10 cellular contexts compared by ENCODE assay signal in genomic region chr3:50676031-50676705, GRCh38. TPM values are rescaled to one million over a fixed set of nuclear protein-coding genes. Genes with fewer than 3 reads are reported as not detected.
DNase-seq lines count a peak whose midpoint lies in the region; ATAC-seq and TF ChIP-seq lines count a peak whose summit lies in the region.
"Had no signal": no experiment of that assay in that cellular context is flagged by ENCODE, and none has a peak within 500 bp of the region (broad histone marks: within the 10 kb centered on the region; RNA-seq: fewer than 3 reads in every experiment).

No MANE protein-coding gene starts in this region.

- peaks cover 11% of the 10 kb centered on the region for H3K4me1 Mint-ChIP-seq in CD8-positive, alpha-beta T cell (ENCODE audit: low read depth)
- peaks cover 41 to 43% of the 10 kb centered on the region in 2 experiments for H3K4me1 Mint-ChIP-seq in H9
- H3K4me1 Mint-ChIP-seq in activated naive CD8-positive, alpha-beta T cell (ENCODE audit: low read depth) = peaks cover 12% of the 10 kb centered on the region

- H4K20me1 ChIP-seq in H9 (ENCODE audit: control insufficient read depth, insufficient read depth, insufficient read length) = no peaks in the 10 kb centered on the region

- no peak overlapping the region for H4K5ac ChIP-seq in H9 (ENCODE audit: insufficient read length, low read depth, low read length)

- H2BK5ac ChIP-seq in H9 (ENCODE audit: insufficient read length, low read length) = no peak overlapping the region

- H2AFZ ChIP-seq in H9 (ENCODE audit: low read length) = no peak overlapping the region

- H3K27me3 Mint-ChIP-seq in CD8-positive, alpha-beta T cell (ENCODE audit: low read depth) = peaks cover 26% of the 10 kb centered on the region
- peaks cover 24% of the 10 kb centered on the region for H3K27me3 Mint-ChIP-seq in H9 (ENCODE audit: low read depth)
- H3K27me3 Mint-ChIP-seq in activated naive CD8-positive, alpha-beta T cell = peaks cover 26% of the 10 kb centered on the region

- no CpG with 5 or more reads among the region's 7 CpGs for whole genome bisulfite sequencing in H9 (ENCODE audit: extremely low coverage, insufficient read length, low lambda C conversion rate)

- H3K27ac Mint-ChIP-seq in CD8-positive, alpha-beta T cell = no peak overlapping the region
- H3K27ac Mint-ChIP-seq in H9 = peak overlapping the region in 1 of 3 experiments; percentile 54; a peak in 2 of 7 replicates
- no peak overlapping the region for H3K27ac Mint-ChIP-seq in activated naive CD8-positive, alpha-beta T cell

- no peak overlapping the region for H2BK120ac ChIP-seq in H9 (ENCODE audit: low read depth, low read length, poor library complexity, severe bottlenecking)

- H3K9me3 ChIP-seq in CD8-positive, alpha-beta T cell (ENCODE audit: low read length) = no peaks in the 10 kb centered on the region
- no peaks in the 10 kb centered on the region for H3K9me3 ChIP-seq in H9 (ENCODE audit: control insufficient read depth, low read depth, low read length)

- no peak for DNase-seq in CD8-positive, alpha-beta T cell
- no peak for DNase-seq in H9
- peak; percentile 45 for DNase-seq in inferior parietal cortex (ENCODE audit: extremely low spot score)
- DNase-seq in stimulated activated CD4-positive, alpha-beta T cell treated with anti-CD3 and anti-CD28 coated beads, Interleukin-1b, Interleukin-23, amount 100 ng/mL, for 48 hours = no peak
- DNase-seq in CD1c-positive myeloid dendritic cell (ENCODE audit: extremely low spot score) = no peak
- no peak for DNase-seq in ecto neural progenitor cell (ENCODE audit: low spot score)
- DNase-seq: NCI-H2029 treated with DMSO at 0.1 percent for 48 hours had no signal

- no peak overlapping the region for H2BK12ac ChIP-seq in H9 (ENCODE audit: insufficient read length, low read depth, low read length)

- H3K9ac ChIP-seq in H9 (ENCODE audit: extremely low read depth, insufficient read length, low read length) = no peak overlapping the region

- H3K79me2 ChIP-seq in H9 (ENCODE audit: insufficient read depth, low read length) = no peaks in the 10 kb centered on the region

- no peak overlapping the region for H4K91ac ChIP-seq in H9 (ENCODE audit: insufficient read length, low read depth, low read length)

- H3K14ac ChIP-seq in H9 (ENCODE audit: insufficient read depth, low read length) = no peak overlapping the region

- TF ChIP-seq CTCF in CD8-positive, alpha-beta T cell (IDR thresholded peaks at IDR 0.05) = no peak
- TF ChIP-seq CTCF in H9 (conservative IDR thresholded peaks at IDR 0.05) = peak; percentile 34; the same call in 1 of the 3 replicates

- peaks cover 14% of the 10 kb centered on the region for H3K4me1 ChIP-seq in CD8-positive, alpha-beta T cell (ENCODE audit: insufficient read depth, low read length)
- H3K4me1 ChIP-seq in H9 (ENCODE audit: insufficient read depth, low read length) = no peaks in the 10 kb centered on the region

- H3K9me3 Mint-ChIP-seq in CD8-positive, alpha-beta T cell = no peaks in the 10 kb centered on the region
- no peaks in the 10 kb centered on the region for H3K9me3 Mint-ChIP-seq in H9
- H3K9me3 Mint-ChIP-seq in activated naive CD8-positive, alpha-beta T cell (ENCODE audit: low read depth) = no peaks in the 10 kb centered on the region

- H4K8ac ChIP-seq in H9 (replicated peaks; ENCODE audit: insufficient read length, low read depth, low read length) = no peak overlapping the region

- intact Hi-C loops in CD8-positive, alpha-beta T cell (cut with DNase I, micrococcal nuclease) = loop anchor here (5.0 to 10.0 kb wide), 2 partner anchors 289 to 696 kb away; no protein-coding TSS in a partner anchor

- peak overlapping the region; percentile 20 for H3K4me2 ChIP-seq in H9 (ENCODE audit: insufficient read depth, insufficient read length, low read length)

- peak overlapping the region; percentile 26 for H3K4me3 Mint-ChIP-seq in CD8-positive, alpha-beta T cell
- H3K4me3 Mint-ChIP-seq in H9 = peak overlapping the region; percentile 67 to 84
- peak overlapping the region; percentile 87 for H3K4me3 Mint-ChIP-seq in activated naive CD8-positive, alpha-beta T cell

- H3K18ac ChIP-seq in H9 (ENCODE audit: insufficient read length, low read depth, low read length) = no peak overlapping the region

- H3K79me1 ChIP-seq in H9 (ENCODE audit: insufficient read depth, low read depth, low read length, poor library complexity, severe bottlenecking) = no peaks in the 10 kb centered on the region

- H3K36me3 Mint-ChIP-seq in CD8-positive, alpha-beta T cell = no peaks in the 10 kb centered on the region
- no peaks in the 10 kb centered on the region; a peak in 2 of 7 replicates for H3K36me3 Mint-ChIP-seq in H9 (ENCODE audit: insufficient read depth in 1 of 3, low read depth in 3 of 3)
- H3K36me3 Mint-ChIP-seq in activated naive CD8-positive, alpha-beta T cell = peaks cover 2% of the 10 kb centered on the region

- H3K36me3 ChIP-seq in CD8-positive, alpha-beta T cell (ENCODE audit: insufficient read depth, low read length) = no peaks in the 10 kb centered on the region

- H3K4me3 ChIP-seq in CD8-positive, alpha-beta T cell (ENCODE audit: low read depth, low read length) = no peak overlapping the region

- H3K56ac ChIP-seq in H9 (ENCODE audit: insufficient read length, low read depth, low read length) = no peak overlapping the region

- H3T11ph ChIP-seq in H9 (ENCODE audit: low read length) = no peak overlapping the region

- no peak for ATAC-seq in CD8-positive, alpha-beta T cell
- ATAC-seq in HG02840 (IDR thresholded peaks at IDR 0.05; ENCODE audit: low FRiP score, unreplicated experiment) = no peak

- no peak overlapping the region for H2BK20ac ChIP-seq in H9 (ENCODE audit: low read depth, low read length, poor library complexity, severe bottlenecking)

- CTCF ChIA-PET in CD8-positive, alpha-beta T cell (lab: Charles Lee) = interaction anchor here (1.1 to 2.8 kb wide), 6 partner anchors 22 to 702 kb away, joined by 3 to 15 read pairs (median 6); no protein-coding TSS in a partner anchor

- H3K4ac ChIP-seq in H9 (ENCODE audit: low read depth, low read length) = no peak overlapping the region

- no peak overlapping the region for H3K23ac ChIP-seq in H9 (ENCODE audit: insufficient read length, low read depth, low read length)

- no peak overlapping the region for H2BK15ac ChIP-seq in H9 (ENCODE audit: low read depth, low read length)

- H2AK5ac ChIP-seq in H9 (ENCODE audit: insufficient read length, low read length) = no peak overlapping the region

- H3K23me2 ChIP-seq in H9 (ENCODE audit: insufficient read length, low read depth, low read length, poor library complexity, severe bottlenecking) = peaks cover 4% of the 10 kb centered on the region

- peaks cover 5% of the 10 kb centered on the region for H3K27me3 ChIP-seq in CD8-positive, alpha-beta T cell (ENCODE audit: insufficient read depth, low read length)
- peaks cover 3% of the 10 kb centered on the region; the same call in 1 of the 2 replicates for H3K27me3 ChIP-seq in H9 (ENCODE audit: insufficient read depth, low read length)

- no peak overlapping the region for H3K27ac ChIP-seq in CD8-positive, alpha-beta T cell (ENCODE audit: low read depth, low read length)
- no peak overlapping the region for H3K27ac ChIP-seq in H9 (ENCODE audit: insufficient read length, low read depth, low read length)
- H3K27ac ChIP-seq: coronary artery had no signal

- POLR2A ChIA-PET in CD8-positive, alpha-beta T cell (lab: Charles Lee) = no interaction called here

RNA-seq across cellular contexts. Expression of gene DOCK3, which starts 1.4 kb away (rescaled TPM):
- 1 to 10 TPM; 2.8 to 3.0 TPM for total RNA-seq in CD8-positive, alpha-beta T cell
- total RNA-seq in H9 (2021) = 7.0 and 8.3 TPM in 2 replicates

RNA-seq across cellular contexts. Expression of gene MAPKAPK3, which starts 59.2 kb away (rescaled TPM):
- total RNA-seq in CD8-positive, alpha-beta T cell = 10 to 100 TPM; 18.3 to 18.5 TPM
- total RNA-seq in H9 (2021) = 57.0 and 57.9 TPM in 2 replicates

Comparison
In these comparisons a context has a peak if more than half of its experiments do, and no peak if none do; other contexts are left out.
1. H3K4me3 Mint-ChIP-seq: peak in every context shown above with its lines; median percentile 87 in activated naive CD8-positive, alpha-beta T cell; 76 in H9; 26 in CD8-positive, alpha-beta T cell.